In the genomic region with DNA sequence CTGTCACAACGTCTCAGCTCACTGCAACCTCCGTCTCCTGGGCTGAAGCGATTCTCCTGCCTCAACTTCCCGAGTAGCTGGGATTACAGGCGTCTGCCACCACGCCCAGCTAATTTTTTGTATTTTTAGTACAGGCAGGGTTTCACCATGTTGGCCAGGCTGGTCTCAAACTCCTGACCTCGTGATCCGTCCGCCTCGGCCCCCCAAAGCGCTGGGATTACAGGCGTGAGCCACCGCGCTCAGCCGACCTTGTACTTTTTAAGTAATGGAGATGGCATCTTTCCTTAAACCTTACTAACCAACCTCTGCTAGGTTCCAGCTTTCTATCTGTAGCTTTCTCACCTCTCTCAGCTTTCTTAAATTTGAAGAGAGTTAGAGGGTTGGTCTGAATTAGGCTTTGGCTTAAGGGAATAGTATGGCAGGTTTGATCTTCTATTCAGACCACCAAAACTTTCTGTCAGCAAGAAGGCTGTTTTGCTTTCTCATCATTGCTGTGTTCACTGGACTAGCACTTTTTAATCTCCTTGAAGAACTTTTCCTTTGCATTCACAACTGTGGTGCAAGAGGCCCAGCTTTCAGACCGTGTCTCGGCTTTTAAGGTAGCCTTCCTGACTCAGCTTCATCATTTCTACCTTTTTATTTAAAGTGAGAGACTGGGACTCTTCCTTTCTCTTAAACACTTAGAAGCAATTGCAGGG, we compare ENCODE assay signal across 1 cellular context.
TF ChIP-seq lines count a peak whose summit lies in the region.

No MANE protein-coding gene starts in this region.

TF ChIP-seq in GM23338, 12 proteins besides CTCF, POLR2A, EP300 and RAD21 (continued from another document):
- TF ChIP-seq, protein P1, sequence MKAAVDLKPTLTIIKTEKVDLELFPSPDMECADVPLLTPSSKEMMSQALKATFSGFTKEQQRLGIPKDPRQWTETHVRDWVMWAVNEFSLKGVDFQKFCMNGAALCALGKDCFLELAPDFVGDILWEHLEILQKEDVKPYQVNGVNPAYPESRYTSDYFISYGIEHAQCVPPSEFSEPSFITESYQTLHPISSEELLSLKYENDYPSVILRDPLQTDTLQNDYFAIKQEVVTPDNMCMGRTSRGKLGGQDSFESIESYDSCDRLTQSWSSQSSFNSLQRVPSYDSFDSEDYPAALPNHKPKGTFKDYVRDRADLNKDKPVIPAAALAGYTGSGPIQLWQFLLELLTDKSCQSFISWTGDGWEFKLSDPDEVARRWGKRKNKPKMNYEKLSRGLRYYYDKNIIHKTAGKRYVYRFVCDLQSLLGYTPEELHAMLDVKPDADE (IDR thresholded peaks at IDR 0.05), result no peak
- no peak for TF ChIP-seq REST (IDR thresholded peaks at IDR 0.05; ENCODE audit: unreplicated experiment)
- no peak for TF ChIP-seq EZH2phosphoT487 (IDR thresholded peaks at IDR 0.05; ENCODE audit: unreplicated experiment)
- TF ChIP-seq EZH2 (IDR thresholded peaks at IDR 0.05; ENCODE audit: low read depth, unreplicated experiment), result no peak
- no peak for TF ChIP-seq ZNF331 (CRISPR knock-in tag; IDR thresholded peaks at IDR 0.05; ENCODE audit: low read depth)
- no peak for TF ChIP-seq POLR2AphosphoS5 (IDR thresholded peaks at IDR 0.05; ENCODE audit: low read depth)
- no peak for TF ChIP-seq JUNB (IDR thresholded peaks at IDR 0.05; ENCODE audit: unreplicated experiment)
- TF ChIP-seq ZNF114 (CRISPR knock-in tag; IDR thresholded peaks at IDR 0.05), result no peak
- no peak for TF ChIP-seq STAT1 (IDR thresholded peaks at IDR 0.05; ENCODE audit: unreplicated experiment)
- TF ChIP-seq, protein P2, sequence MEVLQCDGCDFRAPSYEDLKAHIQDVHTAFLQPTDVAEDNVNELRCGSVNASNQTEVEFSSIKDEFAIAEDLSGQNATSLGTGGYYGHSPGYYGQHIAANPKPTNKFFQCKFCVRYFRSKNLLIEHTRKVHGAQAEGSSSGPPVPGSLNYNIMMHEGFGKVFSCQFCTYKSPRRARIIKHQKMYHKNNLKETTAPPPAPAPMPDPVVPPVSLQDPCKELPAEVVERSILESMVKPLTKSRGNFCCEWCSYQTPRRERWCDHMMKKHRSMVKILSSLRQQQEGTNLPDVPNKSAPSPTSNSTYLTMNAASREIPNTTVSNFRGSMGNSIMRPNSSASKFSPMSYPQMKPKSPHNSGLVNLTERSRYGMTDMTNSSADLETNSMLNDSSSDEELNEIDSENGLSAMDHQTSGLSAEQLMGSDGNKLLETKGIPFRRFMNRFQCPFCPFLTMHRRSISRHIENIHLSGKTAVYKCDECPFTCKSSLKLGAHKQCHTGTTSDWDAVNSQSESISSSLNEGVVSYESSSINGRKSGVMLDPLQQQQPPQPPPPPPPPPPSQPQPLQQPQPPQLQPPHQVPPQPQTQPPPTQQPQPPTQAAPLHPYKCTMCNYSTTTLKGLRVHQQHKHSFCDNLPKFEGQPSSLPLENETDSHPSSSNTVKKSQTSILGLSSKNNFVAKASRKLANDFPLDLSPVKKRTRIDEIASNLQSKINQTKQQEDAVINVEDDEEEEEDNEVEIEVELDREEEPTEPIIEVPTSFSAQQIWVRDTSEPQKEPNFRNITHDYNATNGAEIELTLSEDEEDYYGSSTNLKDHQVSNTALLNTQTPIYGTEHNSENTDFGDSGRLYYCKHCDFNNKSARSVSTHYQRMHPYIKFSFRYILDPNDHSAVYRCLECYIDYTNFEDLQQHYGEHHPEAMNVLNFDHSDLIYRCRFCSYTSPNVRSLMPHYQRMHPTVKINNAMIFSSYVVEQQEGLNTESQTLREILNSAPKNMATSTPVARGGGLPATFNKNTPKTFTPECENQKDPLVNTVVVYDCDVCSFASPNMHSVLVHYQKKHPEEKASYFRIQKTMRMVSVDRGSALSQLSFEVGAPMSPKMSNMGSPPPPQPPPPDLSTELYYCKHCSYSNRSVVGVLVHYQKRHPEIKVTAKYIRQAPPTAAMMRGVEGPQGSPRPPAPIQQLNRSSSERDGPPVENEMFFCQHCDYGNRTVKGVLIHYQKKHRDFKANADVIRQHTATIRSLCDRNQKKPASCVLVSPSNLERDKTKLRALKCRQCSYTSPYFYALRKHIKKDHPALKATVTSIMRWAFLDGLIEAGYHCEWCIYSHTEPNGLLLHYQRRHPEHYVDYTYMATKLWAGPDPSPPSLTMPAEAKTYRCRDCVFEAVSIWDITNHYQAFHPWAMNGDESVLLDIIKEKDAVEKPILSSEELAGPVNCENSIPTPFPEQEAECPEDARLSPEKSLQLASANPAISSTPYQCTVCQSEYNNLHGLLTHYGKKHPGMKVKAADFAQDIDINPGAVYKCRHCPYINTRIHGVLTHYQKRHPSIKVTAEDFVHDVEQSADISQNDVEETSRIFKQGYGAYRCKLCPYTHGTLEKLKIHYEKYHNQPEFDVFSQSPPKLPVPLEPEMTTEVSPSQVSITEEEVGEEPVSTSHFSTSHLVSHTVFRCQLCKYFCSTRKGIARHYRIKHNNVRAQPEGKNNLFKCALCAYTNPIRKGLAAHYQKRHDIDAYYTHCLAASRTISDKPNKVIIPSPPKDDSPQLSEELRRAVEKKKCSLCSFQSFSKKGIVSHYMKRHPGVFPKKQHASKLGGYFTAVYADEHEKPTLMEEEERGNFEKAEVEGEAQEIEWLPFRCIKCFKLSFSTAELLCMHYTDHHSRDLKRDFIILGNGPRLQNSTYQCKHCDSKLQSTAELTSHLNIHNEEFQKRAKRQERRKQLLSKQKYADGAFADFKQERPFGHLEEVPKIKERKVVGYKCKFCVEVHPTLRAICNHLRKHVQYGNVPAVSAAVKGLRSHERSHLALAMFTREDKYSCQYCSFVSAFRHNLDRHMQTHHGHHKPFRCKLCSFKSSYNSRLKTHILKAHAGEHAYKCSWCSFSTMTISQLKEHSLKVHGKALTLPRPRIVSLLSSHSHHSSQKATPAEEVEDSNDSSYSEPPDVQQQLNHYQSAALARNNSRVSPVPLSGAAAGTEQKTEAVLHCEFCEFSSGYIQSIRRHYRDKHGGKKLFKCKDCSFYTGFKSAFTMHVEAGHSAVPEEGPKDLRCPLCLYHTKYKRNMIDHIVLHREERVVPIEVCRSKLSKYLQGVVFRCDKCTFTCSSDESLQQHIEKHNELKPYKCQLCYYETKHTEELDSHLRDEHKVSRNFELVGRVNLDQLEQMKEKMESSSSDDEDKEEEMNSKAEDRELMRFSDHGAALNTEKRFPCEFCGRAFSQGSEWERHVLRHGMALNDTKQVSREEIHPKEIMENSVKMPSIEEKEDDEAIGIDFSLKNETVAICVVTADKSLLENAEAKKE (CRISPR knock-in tag; IDR thresholded peaks at IDR 0.05), result no peak
TF ChIP-seq in GM23338: peak in this region for 0.
